1 cellular context compared by ENCODE assay signal in the genomic region with DNA sequence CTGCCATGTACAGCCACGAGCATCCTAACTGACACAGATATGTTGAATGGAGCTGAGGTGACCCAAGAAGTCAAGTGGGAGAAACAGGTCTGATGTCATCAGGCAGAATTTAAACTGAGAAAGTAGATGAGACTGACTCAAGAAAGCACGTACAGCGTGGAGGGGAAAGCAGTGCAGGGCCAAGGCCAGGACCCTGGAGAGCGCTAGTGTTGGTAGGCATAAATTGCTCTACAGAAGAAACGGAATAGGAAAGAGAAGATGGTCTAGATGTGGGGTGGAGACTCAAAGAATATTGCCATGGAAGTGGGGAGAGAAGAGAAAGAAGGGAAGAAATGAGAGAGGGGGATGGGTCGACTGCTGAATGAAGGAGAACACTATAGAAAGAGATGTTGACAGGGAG.
TF ChIP-seq lines count a peak whose summit lies in the region.

No MANE protein-coding gene starts in this region.

TF ChIP-seq in GM23338, 12 proteins besides CTCF, POLR2A, EP300 and RAD21:
- TF ChIP-seq, protein P1, sequence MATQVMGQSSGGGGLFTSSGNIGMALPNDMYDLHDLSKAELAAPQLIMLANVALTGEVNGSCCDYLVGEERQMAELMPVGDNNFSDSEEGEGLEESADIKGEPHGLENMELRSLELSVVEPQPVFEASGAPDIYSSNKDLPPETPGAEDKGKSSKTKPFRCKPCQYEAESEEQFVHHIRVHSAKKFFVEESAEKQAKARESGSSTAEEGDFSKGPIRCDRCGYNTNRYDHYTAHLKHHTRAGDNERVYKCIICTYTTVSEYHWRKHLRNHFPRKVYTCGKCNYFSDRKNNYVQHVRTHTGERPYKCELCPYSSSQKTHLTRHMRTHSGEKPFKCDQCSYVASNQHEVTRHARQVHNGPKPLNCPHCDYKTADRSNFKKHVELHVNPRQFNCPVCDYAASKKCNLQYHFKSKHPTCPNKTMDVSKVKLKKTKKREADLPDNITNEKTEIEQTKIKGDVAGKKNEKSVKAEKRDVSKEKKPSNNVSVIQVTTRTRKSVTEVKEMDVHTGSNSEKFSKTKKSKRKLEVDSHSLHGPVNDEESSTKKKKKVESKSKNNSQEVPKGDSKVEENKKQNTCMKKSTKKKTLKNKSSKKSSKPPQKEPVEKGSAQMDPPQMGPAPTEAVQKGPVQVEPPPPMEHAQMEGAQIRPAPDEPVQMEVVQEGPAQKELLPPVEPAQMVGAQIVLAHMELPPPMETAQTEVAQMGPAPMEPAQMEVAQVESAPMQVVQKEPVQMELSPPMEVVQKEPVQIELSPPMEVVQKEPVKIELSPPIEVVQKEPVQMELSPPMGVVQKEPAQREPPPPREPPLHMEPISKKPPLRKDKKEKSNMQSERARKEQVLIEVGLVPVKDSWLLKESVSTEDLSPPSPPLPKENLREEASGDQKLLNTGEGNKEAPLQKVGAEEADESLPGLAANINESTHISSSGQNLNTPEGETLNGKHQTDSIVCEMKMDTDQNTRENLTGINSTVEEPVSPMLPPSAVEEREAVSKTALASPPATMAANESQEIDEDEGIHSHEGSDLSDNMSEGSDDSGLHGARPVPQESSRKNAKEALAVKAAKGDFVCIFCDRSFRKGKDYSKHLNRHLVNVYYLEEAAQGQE (IDR thresholded peaks at IDR 0.05; ENCODE audit: unreplicated experiment), result peak; percentile 74
- no peak for TF ChIP-seq ZNF331 (CRISPR knock-in tag; IDR thresholded peaks at IDR 0.05; ENCODE audit: low read depth)
